In the genomic region with DNA sequence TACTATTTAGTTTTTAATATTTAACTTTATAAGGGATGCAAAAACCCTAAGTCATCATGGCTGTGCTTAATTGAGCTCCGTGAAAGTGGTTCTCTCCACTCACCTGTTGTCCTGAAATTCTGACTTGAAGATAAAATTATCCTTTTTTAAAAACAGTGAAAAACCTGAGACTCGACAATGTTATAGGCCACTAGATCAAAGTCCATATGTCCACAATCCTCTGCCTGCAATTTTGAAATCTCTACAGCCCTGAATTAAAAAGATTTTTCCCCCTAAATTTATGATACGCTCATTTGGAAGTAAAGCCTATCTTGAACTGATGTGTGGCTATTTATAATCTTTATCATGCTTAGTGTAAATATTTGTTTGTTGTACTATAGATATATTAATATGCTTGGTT, we compare ENCODE assay signal across 18 cellular contexts.
"Had no signal": no experiment of that assay in that cellular context is flagged by ENCODE, and none has a peak within 500 bp of the region (broad histone marks: within the 10 kb centered on the region; RNA-seq: fewer than 3 reads in every experiment).

No MANE protein-coding gene starts in this region.

- ATAC-seq: gastroesophageal sphincter; left cardiac atrium; naive thymus-derived CD8-positive, alpha-beta T cell; sciatic nerve; stimulated activated memory B cell treated with anti-CD40 and anti-IgM and Interleukin-4, amounts not matched to agents 10 μg/mL and 1 μg/mL and 100 μg/mL, for 72 hours had no signal

- H3K36me3 ChIP-seq: neutrophil, stomach, upper lobe of left lung, vagina had no signal

- H3K27ac ChIP-seq: gastroesophageal sphincter, neutrophil, spleen, upper lobe of left lung had no signal

- DNase-seq: effector memory CD4-positive, alpha-beta T cell; kidney; left cardiac atrium; mammary epithelial cell; naive thymus-derived CD8-positive, alpha-beta T cell; spleen; stimulated activated CD4-positive, alpha-beta T cell treated with anti-CD3 and anti-CD28 coated beads, Interleukin-15, amount 100 ng/mL, for 24 hours; stimulated activated CD4-positive, alpha-beta T cell treated with anti-CD3 and anti-CD28 coated beads, Interleukin-1b, Interleukin-23, amount 100 ng/mL, for 48 hours; stimulated activated CD4-positive, alpha-beta T cell treated with anti-CD3 and anti-CD28 coated beads, Interleukin-4, amount 100 ng/mL, for 24 hours; stomach; substantia nigra; upper lobe of left lung had no signal

- H3K27me3 ChIP-seq: esophagus muscularis mucosa, gastroesophageal sphincter, neutrophil, spleen, stomach, upper lobe of left lung, vagina had no signal

- H3K9me3 ChIP-seq: esophagus muscularis mucosa, gastroesophageal sphincter, neutrophil, spleen, stomach, upper lobe of left lung, vagina had no signal

- H3K4me3 ChIP-seq: esophagus muscularis mucosa, gastroesophageal sphincter, spleen, stomach, upper lobe of left lung, vagina had no signal
